24 cellular contexts compared by ENCODE assay signal in genomic region chr6:150191809-150192208, GRCh38. TPM values are rescaled to one million over a fixed set of nuclear protein-coding genes. Genes with fewer than 3 reads are reported as not detected.
A peak's percentile ranks its signal among the peaks of the same experiment; 100 is the strongest.
DNase-seq lines count a peak whose midpoint lies in the region; FAIRE-seq and TF ChIP-seq lines count a peak whose summit lies in the region.
"Had no signal": no experiment of that assay in that cellular context is flagged by ENCODE, and none has a peak within 500 bp of the region (broad histone marks: within the 10 kb centered on the region; RNA-seq: fewer than 3 reads in every experiment).

No MANE protein-coding gene starts in this region.

- no peaks in the 10 kb centered on the region for H3K4me1 ChIP-seq in breast epithelium
- peaks cover 9% of the 10 kb centered on the region; the same call in 1 of the 2 replicates for H3K4me1 ChIP-seq in Caco-2

- BruUV-seq in MCF 10A (replicated peaks; lab: Mats Ljungman, UMichigan) (no TSS peak), Caco-2 (replicated peaks; lab: Mats Ljungman, UMichigan) (no TSS peak)

- no peaks in the 10 kb centered on the region for H3K9me3 ChIP-seq in breast epithelium
- H3K9me3 ChIP-seq in Caco-2, result peaks cover 4% of the 10 kb centered on the region; the same call in 1 of the 2 replicates
- H3K9me3 ChIP-seq: MG63, psoas muscle, upper lobe of left lung had no signal

- intact Hi-C loops in MCF 10A (cut with micrococcal nuclease), result no loop called here
- intact Hi-C loops in breast epithelium (cut with DNase I; ENCODE audit: low total_unique reads), result no loop called here
- intact Hi-C loops in Caco-2 (cut with micrococcal nuclease; ENCODE audit: unreplicated experiment), result no loop called here

- FAIRE-seq in bronchial epithelial cell (lab: Jason Lieb, UNC), result peak; percentile 47
- FAIRE-seq in urothelium cell line (lab: Jason Lieb, UNC), result peak; percentile 9
- FAIRE-seq in GM12892 (lab: Jason Lieb, UNC), result no peak
- FAIRE-seq: GM12891 had no signal

- H3K4me3 Mint-ChIP-seq in MCF 10A (ENCODE audit: unreplicated experiment) (no peak overlapping the region), Caco-2 (ENCODE audit: unreplicated experiment) (no peak overlapping the region)
- H3K4me3 Mint-ChIP-seq: activated CD4-positive, alpha-beta T cell treated with anti-CD3 and anti-CD28 coated beads, Interleukin-2, amount 10 ng/mL, durations not matched to agents 24 days and 14 days; activated naive CD4-positive, alpha-beta T cell treated with anti-CD3 and anti-CD28 coated beads, Interleukin-2, amount 10 ng/mL, durations not matched to agents 7 days and 5 days had no signal

- POLR2A ChIA-PET in MCF 10A (lab: Yijun Ruan, JAX), result no interaction called here
- POLR2A ChIA-PET in Caco-2 (lab: Charles Lee), result no interaction called here

- TF ChIP-seq POLR2A in breast epithelium (IDR thresholded peaks at IDR 0.05), result no peak
- TF ChIP-seq POLR2A in GM12892 (IDR thresholded peaks at IDR 0.05; ENCODE audit: low read depth, low read length), result no peak

- H3K36me3 ChIP-seq in breast epithelium (no peaks in the 10 kb centered on the region), bronchial epithelial cell (ENCODE audit: control insufficient read depth, insufficient read depth, low read length) (peaks cover 2% of the 10 kb centered on the region), Caco-2 (ENCODE audit: control insufficient read depth, insufficient read depth, low read length) (no peaks in the 10 kb centered on the region)
- H3K36me3 ChIP-seq: MG63, upper lobe of left lung, WERI-Rb-1 had no signal

- no peaks in the 10 kb centered on the region for H3K27me3 Mint-ChIP-seq in MCF 10A (ENCODE audit: insufficient read depth, unreplicated experiment)
- H3K27me3 Mint-ChIP-seq in Caco-2 (ENCODE audit: insufficient read depth, unreplicated experiment), result peaks cover 4% of the 10 kb centered on the region

- H3K4me1 Mint-ChIP-seq in MCF 10A (ENCODE audit: insufficient read depth, unreplicated experiment) (peaks cover 41% of the 10 kb centered on the region), Caco-2 (ENCODE audit: low read depth, unreplicated experiment) (peaks cover 2% of the 10 kb centered on the region)
- H3K4me1 Mint-ChIP-seq: activated CD4-positive, alpha-beta T cell treated with anti-CD3 and anti-CD28 coated beads, Interleukin-2, amount 10 ng/mL, durations not matched to agents 24 days and 14 days; activated naive CD4-positive, alpha-beta T cell treated with anti-CD3 and anti-CD28 coated beads, Interleukin-2, amount 10 ng/mL, durations not matched to agents 7 days and 5 days had no signal

- H3K27ac ChIP-seq in breast epithelium, result no peak overlapping the region
- H3K27ac ChIP-seq: 22Rv1, psoas muscle, upper lobe of left lung, WERI-Rb-1 had no signal

- H3K36me3 Mint-ChIP-seq in MCF 10A (ENCODE audit: insufficient read depth, unreplicated experiment), result peaks cover 6% of the 10 kb centered on the region
- H3K36me3 Mint-ChIP-seq in Caco-2 (ENCODE audit: insufficient read depth, unreplicated experiment), result no peaks in the 10 kb centered on the region
- H3K36me3 Mint-ChIP-seq: activated naive CD4-positive, alpha-beta T cell treated with anti-CD3 and anti-CD28 coated beads, Interleukin-2, amount 10 ng/mL, durations not matched to agents 7 days and 5 days had no signal

- no peak overlapping the region for H3K27ac Mint-ChIP-seq in MCF 10A (ENCODE audit: low read depth, unreplicated experiment)
- H3K27ac Mint-ChIP-seq in Caco-2 (ENCODE audit: unreplicated experiment), result no peak overlapping the region
- H3K27ac Mint-ChIP-seq: activated CD4-positive, alpha-beta T cell treated with anti-CD3 and anti-CD28 coated beads, Interleukin-2, amount 10 ng/mL, durations not matched to agents 24 days and 14 days; activated naive CD4-positive, alpha-beta T cell treated with anti-CD3 and anti-CD28 coated beads, Interleukin-2, amount 10 ng/mL, durations not matched to agents 7 days and 5 days had no signal

- H3K27me3 ChIP-seq in breast epithelium (no peaks in the 10 kb centered on the region), bronchial epithelial cell (ENCODE audit: control insufficient read depth, insufficient read depth, low read length) (no peaks in the 10 kb centered on the region), Caco-2 (replicated peaks; ENCODE audit: control insufficient read depth, insufficient read depth, low read length) (no peaks in the 10 kb centered on the region)
- H3K27me3 ChIP-seq: MG63, upper lobe of left lung had no signal

- CTCF ChIA-PET in MCF 10A (lab: Yijun Ruan, JAX), result interaction anchor here (1.1 to 1.6 kb wide), 2 partner anchors 36 to 111 kb away, joined by 3 read pairs; no protein-coding TSS in a partner anchor
- CTCF ChIA-PET in Caco-2 (lab: Charles Lee), result no interaction called here

- TF ChIP-seq CTCF in MCF 10A (IDR thresholded peaks at IDR 0.05; ENCODE audit: unreplicated experiment), result no peak
- no peak for TF ChIP-seq CTCF in breast epithelium (IDR thresholded peaks at IDR 0.05)
- TF ChIP-seq CTCF in bronchial epithelial cell (IDR thresholded peaks at IDR 0.05; ENCODE audit: insufficient read depth, low read length, severe bottlenecking), result no peak
- TF ChIP-seq CTCF in Caco-2 (IDR thresholded peaks at IDR 0.05; ENCODE audit: insufficient read depth in 1 of 2, low read depth in 1 of 2, low read length in 1 of 2, severe bottlenecking in 1 of 2, unreplicated experiment in 1 of 2), result no peak

- H3K9me3 Mint-ChIP-seq in MCF 10A (ENCODE audit: unreplicated experiment) (no peaks in the 10 kb centered on the region), Caco-2 (ENCODE audit: unreplicated experiment) (no peaks in the 10 kb centered on the region)
- H3K9me3 Mint-ChIP-seq: activated CD4-positive, alpha-beta T cell treated with anti-CD3 and anti-CD28 coated beads, Interleukin-2, amount 10 ng/mL, durations not matched to agents 24 days and 14 days; activated naive CD4-positive, alpha-beta T cell treated with anti-CD3 and anti-CD28 coated beads, Interleukin-2, amount 10 ng/mL, durations not matched to agents 7 days and 5 days had no signal

- H3K4me3 ChIP-seq in breast epithelium (no peak overlapping the region), bronchial epithelial cell (ENCODE audit: low read depth, low read length) (no peak overlapping the region), Caco-2 (ENCODE audit: low read depth, low read length) (no peak overlapping the region)
- H3K4me3 ChIP-seq: MG63, psoas muscle, upper lobe of left lung had no signal

- DNase-seq in MCF 10A (ENCODE audit: unreplicated experiment) (peak; percentile 53), breast epithelium (ENCODE audit: low spot score in 2 of 2) (no peak), bronchial epithelial cell (ENCODE audit: low read depth) (peak; percentile 91), iris pigment epithelial cell (ENCODE audit: low read depth) (peak; percentile 18), urothelium cell line (ENCODE audit: low spot score) (peak; percentile 68), GF-D8 (lab: John Stamatoyannopoulos, UW) (no peak), Caco-2 (no peak), GM12892 (ENCODE audit: insufficient read length) (no peak)
- DNase-seq: activated CD4-positive, alpha-beta T cell treated with anti-CD3 and anti-CD28 coated beads, Interleukin-2, amount 10 ng/mL, durations not matched to agents 24 days and 14 days; activated naive CD4-positive, alpha-beta T cell treated with anti-CD3 and anti-CD28 coated beads, Interleukin-2, amount 10 ng/mL, durations not matched to agents 7 days and 5 days; activated T-cell treated with anti-CD3 and anti-CD28 coated beads, Interleukin-2, amount 50 U/mL, for 48 hours; erythroblast; left cardiac atrium; mesendoderm; MG63; NCI-H2081 treated with DMSO at 0.1 percent for 48 hours; NCI-H774; psoas muscle; T-helper 9 cell; upper lobe of left lung; WERI-Rb-1 had no signal

RNA-seq across cellular contexts. Expression of gene PPP1R14C, which starts 49.0 kb away (rescaled TPM):
- 32.0 and 38.7 TPM in 2 replicates for total RNA-seq in MCF 10A (2022)
- total RNA-seq in breast epithelium, result 1 to 10 TPM in 2 of 3 donors, not detected in 1; 3.3 to 5.6 TPM
- total RNA-seq in bronchial epithelial cell, result 72.1 and 80.0 TPM in 2 replicates
- 2.4 and 2.5 TPM in 2 replicates for total RNA-seq in Caco-2 (2022)
- polyA plus RNA-seq in GM12892 (2012; ENCODE audit: missing spikeins), result not detected
- total RNA-seq: myocyte had no signal

Comparison
In these comparisons a context has a peak if more than half of its experiments do, and no peak if none do; other contexts are left out.
1. DNase-seq: peak in MCF 10A (single experiment), bronchial epithelial cell (single experiment), iris pigment epithelial cell (single experiment) and urothelium cell line (single experiment); none in breast epithelium (0 of 2), GF-D8 (single experiment), Caco-2 (0 of 2) and GM12892 (single experiment).